Comparison of ENCODE assay signal across 2 cellular contexts in the genomic region with DNA sequence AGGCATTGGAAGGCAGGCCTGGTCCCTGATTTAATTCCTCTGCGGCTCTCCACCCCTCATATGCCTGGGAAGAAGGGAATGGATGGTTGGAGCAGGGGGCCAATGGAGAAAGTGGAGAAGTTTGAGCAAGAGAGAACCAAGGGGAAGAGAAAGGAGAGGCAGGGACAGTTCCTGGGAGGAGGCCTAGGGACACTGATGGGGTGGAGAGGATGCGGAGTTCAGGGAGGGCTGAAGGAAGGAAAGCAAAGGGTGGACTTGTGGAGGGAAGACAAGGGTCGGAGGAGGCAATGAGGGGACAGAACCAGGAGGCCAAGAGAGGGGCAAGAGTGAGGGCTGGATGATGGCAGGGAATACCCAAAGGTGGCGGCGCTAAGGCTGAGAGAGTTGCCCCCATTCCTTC.
TF ChIP-seq lines count a peak whose summit lies in the region.

No MANE protein-coding gene starts in this region.

TF ChIP-seq in H1, 55 proteins besides CTCF, POLR2A, EP300 and RAD21 (continues in another document):
- TF ChIP-seq, protein P1, sequence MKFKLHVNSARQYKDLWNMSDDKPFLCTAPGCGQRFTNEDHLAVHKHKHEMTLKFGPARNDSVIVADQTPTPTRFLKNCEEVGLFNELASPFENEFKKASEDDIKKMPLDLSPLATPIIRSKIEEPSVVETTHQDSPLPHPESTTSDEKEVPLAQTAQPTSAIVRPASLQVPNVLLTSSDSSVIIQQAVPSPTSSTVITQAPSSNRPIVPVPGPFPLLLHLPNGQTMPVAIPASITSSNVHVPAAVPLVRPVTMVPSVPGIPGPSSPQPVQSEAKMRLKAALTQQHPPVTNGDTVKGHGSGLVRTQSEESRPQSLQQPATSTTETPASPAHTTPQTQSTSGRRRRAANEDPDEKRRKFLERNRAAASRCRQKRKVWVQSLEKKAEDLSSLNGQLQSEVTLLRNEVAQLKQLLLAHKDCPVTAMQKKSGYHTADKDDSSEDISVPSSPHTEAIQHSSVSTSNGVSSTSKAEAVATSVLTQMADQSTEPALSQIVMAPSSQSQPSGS (IDR thresholded peaks at IDR 0.05; ENCODE audit: low read length): no peak
- TF ChIP-seq SIX5 (IDR thresholded peaks at IDR 0.05; ENCODE audit: low read depth, low read length) (no peak), JUN (IDR thresholded peaks at IDR 0.05; ENCODE audit: low read depth, low read length) (no peak), RNF2 (IDR thresholded peaks at IDR 0.05; ENCODE audit: borderline replicate concordance, low read depth, low read length, missing control alignments, poor library complexity, severe bottlenecking) (no peak), BRCA1 (IDR thresholded peaks at IDR 0.05; ENCODE audit: low read depth, low read length) (no peak), PHF8 (conservative IDR thresholded peaks at IDR 0.05; ENCODE audit: low read depth, low read length) (no peak), NANOG (IDR thresholded peaks at IDR 0.05; ENCODE audit: insufficient read depth, low read depth, low read length, poor library complexity, severe bottlenecking) (no peak), RBBP5 (IDR thresholded peaks at IDR 0.05; ENCODE audit: borderline replicate concordance, low read depth, low read length) (no peak), KDM4A (IDR thresholded peaks at IDR 0.05; ENCODE audit: low read depth, low read length, severe bottlenecking) (no peak), RXRA (IDR thresholded peaks at IDR 0.05; ENCODE audit: insufficient read depth, low read depth, low read length) (no peak), CHD2 (IDR thresholded peaks at IDR 0.05; ENCODE audit: low read length) (no peak)
- TF ChIP-seq, protein P2, sequence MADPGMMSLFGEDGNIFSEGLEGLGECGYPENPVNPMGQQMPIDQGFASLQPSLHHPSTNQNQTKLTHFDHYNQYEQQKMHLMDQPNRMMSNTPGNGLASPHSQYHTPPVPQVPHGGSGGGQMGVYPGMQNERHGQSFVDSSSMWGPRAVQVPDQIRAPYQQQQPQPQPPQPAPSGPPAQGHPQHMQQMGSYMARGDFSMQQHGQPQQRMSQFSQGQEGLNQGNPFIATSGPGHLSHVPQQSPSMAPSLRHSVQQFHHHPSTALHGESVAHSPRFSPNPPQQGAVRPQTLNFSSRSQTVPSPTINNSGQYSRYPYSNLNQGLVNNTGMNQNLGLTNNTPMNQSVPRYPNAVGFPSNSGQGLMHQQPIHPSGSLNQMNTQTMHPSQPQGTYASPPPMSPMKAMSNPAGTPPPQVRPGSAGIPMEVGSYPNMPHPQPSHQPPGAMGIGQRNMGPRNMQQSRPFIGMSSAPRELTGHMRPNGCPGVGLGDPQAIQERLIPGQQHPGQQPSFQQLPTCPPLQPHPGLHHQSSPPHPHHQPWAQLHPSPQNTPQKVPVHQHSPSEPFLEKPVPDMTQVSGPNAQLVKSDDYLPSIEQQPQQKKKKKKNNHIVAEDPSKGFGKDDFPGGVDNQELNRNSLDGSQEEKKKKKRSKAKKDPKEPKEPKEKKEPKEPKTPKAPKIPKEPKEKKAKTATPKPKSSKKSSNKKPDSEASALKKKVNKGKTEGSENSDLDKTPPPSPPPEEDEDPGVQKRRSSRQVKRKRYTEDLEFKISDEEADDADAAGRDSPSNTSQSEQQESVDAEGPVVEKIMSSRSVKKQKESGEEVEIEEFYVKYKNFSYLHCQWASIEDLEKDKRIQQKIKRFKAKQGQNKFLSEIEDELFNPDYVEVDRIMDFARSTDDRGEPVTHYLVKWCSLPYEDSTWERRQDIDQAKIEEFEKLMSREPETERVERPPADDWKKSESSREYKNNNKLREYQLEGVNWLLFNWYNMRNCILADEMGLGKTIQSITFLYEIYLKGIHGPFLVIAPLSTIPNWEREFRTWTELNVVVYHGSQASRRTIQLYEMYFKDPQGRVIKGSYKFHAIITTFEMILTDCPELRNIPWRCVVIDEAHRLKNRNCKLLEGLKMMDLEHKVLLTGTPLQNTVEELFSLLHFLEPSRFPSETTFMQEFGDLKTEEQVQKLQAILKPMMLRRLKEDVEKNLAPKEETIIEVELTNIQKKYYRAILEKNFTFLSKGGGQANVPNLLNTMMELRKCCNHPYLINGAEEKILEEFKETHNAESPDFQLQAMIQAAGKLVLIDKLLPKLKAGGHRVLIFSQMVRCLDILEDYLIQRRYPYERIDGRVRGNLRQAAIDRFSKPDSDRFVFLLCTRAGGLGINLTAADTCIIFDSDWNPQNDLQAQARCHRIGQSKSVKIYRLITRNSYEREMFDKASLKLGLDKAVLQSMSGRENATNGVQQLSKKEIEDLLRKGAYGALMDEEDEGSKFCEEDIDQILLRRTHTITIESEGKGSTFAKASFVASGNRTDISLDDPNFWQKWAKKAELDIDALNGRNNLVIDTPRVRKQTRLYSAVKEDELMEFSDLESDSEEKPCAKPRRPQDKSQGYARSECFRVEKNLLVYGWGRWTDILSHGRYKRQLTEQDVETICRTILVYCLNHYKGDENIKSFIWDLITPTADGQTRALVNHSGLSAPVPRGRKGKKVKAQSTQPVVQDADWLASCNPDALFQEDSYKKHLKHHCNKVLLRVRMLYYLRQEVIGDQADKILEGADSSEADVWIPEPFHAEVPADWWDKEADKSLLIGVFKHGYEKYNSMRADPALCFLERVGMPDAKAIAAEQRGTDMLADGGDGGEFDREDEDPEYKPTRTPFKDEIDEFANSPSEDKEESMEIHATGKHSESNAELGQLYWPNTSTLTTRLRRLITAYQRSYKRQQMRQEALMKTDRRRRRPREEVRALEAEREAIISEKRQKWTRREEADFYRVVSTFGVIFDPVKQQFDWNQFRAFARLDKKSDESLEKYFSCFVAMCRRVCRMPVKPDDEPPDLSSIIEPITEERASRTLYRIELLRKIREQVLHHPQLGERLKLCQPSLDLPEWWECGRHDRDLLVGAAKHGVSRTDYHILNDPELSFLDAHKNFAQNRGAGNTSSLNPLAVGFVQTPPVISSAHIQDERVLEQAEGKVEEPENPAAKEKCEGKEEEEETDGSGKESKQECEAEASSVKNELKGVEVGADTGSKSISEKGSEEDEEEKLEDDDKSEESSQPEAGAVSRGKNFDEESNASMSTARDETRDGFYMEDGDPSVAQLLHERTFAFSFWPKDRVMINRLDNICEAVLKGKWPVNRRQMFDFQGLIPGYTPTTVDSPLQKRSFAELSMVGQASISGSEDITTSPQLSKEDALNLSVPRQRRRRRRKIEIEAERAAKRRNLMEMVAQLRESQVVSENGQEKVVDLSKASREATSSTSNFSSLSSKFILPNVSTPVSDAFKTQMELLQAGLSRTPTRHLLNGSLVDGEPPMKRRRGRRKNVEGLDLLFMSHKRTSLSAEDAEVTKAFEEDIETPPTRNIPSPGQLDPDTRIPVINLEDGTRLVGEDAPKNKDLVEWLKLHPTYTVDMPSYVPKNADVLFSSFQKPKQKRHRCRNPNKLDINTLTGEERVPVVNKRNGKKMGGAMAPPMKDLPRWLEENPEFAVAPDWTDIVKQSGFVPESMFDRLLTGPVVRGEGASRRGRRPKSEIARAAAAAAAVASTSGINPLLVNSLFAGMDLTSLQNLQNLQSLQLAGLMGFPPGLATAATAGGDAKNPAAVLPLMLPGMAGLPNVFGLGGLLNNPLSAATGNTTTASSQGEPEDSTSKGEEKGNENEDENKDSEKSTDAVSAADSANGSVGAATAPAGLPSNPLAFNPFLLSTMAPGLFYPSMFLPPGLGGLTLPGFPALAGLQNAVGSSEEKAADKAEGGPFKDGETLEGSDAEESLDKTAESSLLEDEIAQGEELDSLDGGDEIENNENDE (IDR thresholded peaks at IDR 0.05; ENCODE audit: insufficient replicate concordance, low read length): no peak

TF ChIP-seq in GM12891, 5 proteins besides CTCF, POLR2A, EP300 and RAD21:
- TF ChIP-seq POLR2AphosphoS5 (IDR thresholded peaks at IDR 0.05; ENCODE audit: low read depth, low read length) (no peak), POU2F2 (IDR thresholded peaks at IDR 0.05; ENCODE audit: low read depth, low read length) (no peak), TAF1 (IDR thresholded peaks at IDR 0.05; ENCODE audit: low read depth, low read length) (no peak)
